In genomic region chr2:239163306-239164070, GRCh38 we compare ENCODE assay signal across 15 cellular contexts.
A peak's percentile ranks its signal among the peaks of the same experiment; 100 is the strongest.
DNase-seq lines count a peak whose midpoint lies in the region; ATAC-seq and TF ChIP-seq lines count a peak whose summit lies in the region.
"Had no signal": no experiment of that assay in that cellular context is flagged by ENCODE, and none has a peak within 500 bp of the region (broad histone marks: within the 10 kb centered on the region; RNA-seq: fewer than 3 reads in every experiment).

No MANE protein-coding gene starts in this region.

- H3K4me1 Mint-ChIP-seq in activated CD4-positive, alpha-beta T cell treated with anti-CD3 and anti-CD28 coated beads, Interleukin-2, amount 10 ng/mL, durations not matched to agents 7 days and 5 days = peaks cover 21% of the 10 kb centered on the region

- no peak for DNase-seq in activated CD4-positive, alpha-beta T cell treated with anti-CD3 and anti-CD28 coated beads, Interleukin-2, amount 10 ng/mL, durations not matched to agents 7 days and 5 days
- DNase-seq in activated CD4-positive, alpha-beta T cell treated with anti-CD3 and anti-CD28 coated beads for 1 hour = no peak
- DNase-seq in Peyer's patch = peak in 2 of 3 donors; percentile 19 to 38
- DNase-seq in islet precursor cell = peak; percentile 26
- DNase-seq in posterior cingulate gyrus = peak in 6 of 10 donors; percentile 5 to 80 (median 38)
- DNase-seq in EL = no peak
- no peak for DNase-seq in caudate nucleus (lab: John Stamatoyannopoulos, UW)
- DNase-seq: activated CD8-positive, alpha-beta memory T cell treated with anti-CD3 and anti-CD28 coated beads, Interleukin-2, amount 50 U/mL, for 48 hours; AML-193; HFFc6; NCI-H1930; NCI-H345 had no signal

- H3K9me3 ChIP-seq in Peyer's patch = no peaks in the 10 kb centered on the region

- no peak for TF ChIP-seq POLR2A in Peyer's patch (IDR thresholded peaks at IDR 0.05)

- peaks cover 55% of the 10 kb centered on the region for H3K36me3 Mint-ChIP-seq in activated CD4-positive, alpha-beta T cell treated with anti-CD3 and anti-CD28 coated beads, Interleukin-2, amount 10 ng/mL, durations not matched to agents 7 days and 5 days (ENCODE audit: low read depth)

- H3K4me3 Mint-ChIP-seq in activated CD4-positive, alpha-beta T cell treated with anti-CD3 and anti-CD28 coated beads, Interleukin-2, amount 10 ng/mL, durations not matched to agents 7 days and 5 days = no peak overlapping the region
- H3K4me3 Mint-ChIP-seq: HFFc6 had no signal

- no peaks in the 10 kb centered on the region for H3K9me3 Mint-ChIP-seq in activated CD4-positive, alpha-beta T cell treated with anti-CD3 and anti-CD28 coated beads, Interleukin-2, amount 10 ng/mL, durations not matched to agents 7 days and 5 days
- H3K9me3 Mint-ChIP-seq: activated naive CD4-positive, alpha-beta T cell treated with anti-CD3 and anti-CD28 coated beads, Interleukin-2, amount 50 U/mL, for 24 hours; HFFc6 had no signal

- POLR2A ChIA-PET in activated CD4-positive, alpha-beta T cell treated with anti-CD3 and anti-CD28 coated beads, Interleukin-2, amount 10 ng/mL, durations not matched to agents 7 days and 5 days (lab: Charles Lee) = no interaction called here

- H3K27ac ChIP-seq in Peyer's patch (no peak overlapping the region), caudate nucleus (ENCODE audit: low read depth, low read length) (no peak overlapping the region)
- H3K27ac ChIP-seq: 22Rv1 had no signal

- H3K4me3 ChIP-seq in Peyer's patch = no peak overlapping the region

- no peaks in the 10 kb centered on the region for H3K27me3 Mint-ChIP-seq in activated CD4-positive, alpha-beta T cell treated with anti-CD3 and anti-CD28 coated beads, Interleukin-2, amount 10 ng/mL, durations not matched to agents 7 days and 5 days
- H3K27me3 Mint-ChIP-seq: activated naive CD4-positive, alpha-beta T cell treated with anti-CD3 and anti-CD28 coated beads, Interleukin-2, amount 50 U/mL, for 24 hours had no signal

- H3K4me1 ChIP-seq in Peyer's patch = no peaks in the 10 kb centered on the region

- intact Hi-C loops in posterior cingulate gyrus (cut with DNase I) = no loop called here

- TF ChIP-seq CTCF in Peyer's patch (IDR thresholded peaks at IDR 0.05) = no peak

- CTCF ChIA-PET in activated CD4-positive, alpha-beta T cell treated with anti-CD3 and anti-CD28 coated beads, Interleukin-2, amount 10 ng/mL, durations not matched to agents 7 days and 5 days (lab: Charles Lee) = interaction anchor here (0.5 to 0.6 kb wide), 2 partner anchors 74 to 893 kb away, joined by 3 read pairs; no protein-coding TSS in a partner anchor

- H3K36me3 ChIP-seq in Peyer's patch = peaks cover 0 to 26% (median 0%) of the 10 kb centered on the region in 3 donors

- no peak for ATAC-seq in HG03175 (IDR thresholded peaks at IDR 0.05; ENCODE audit: unreplicated experiment)

- H3K27me3 ChIP-seq in Peyer's patch = no peaks in the 10 kb centered on the region

- peak overlapping the region; percentile 58 for H3K27ac Mint-ChIP-seq in activated CD4-positive, alpha-beta T cell treated with anti-CD3 and anti-CD28 coated beads, Interleukin-2, amount 10 ng/mL, durations not matched to agents 7 days and 5 days
- H3K27ac Mint-ChIP-seq: HFFc6 had no signal

Comparison
In these comparisons a context has a peak if more than half of its experiments do, and no peak if none do; other contexts are left out.
1. DNase-seq: peak in Peyer's patch (2 of 3), islet precursor cell (single experiment) and posterior cingulate gyrus (6 of 10); none in activated CD4-positive, alpha-beta T cell treated with anti-CD3 and anti-CD28 coated beads, Interleukin-2, amount 10 ng/mL, durations not matched to agents 7 days and 5 days (single experiment), activated CD4-positive, alpha-beta T cell treated with anti-CD3 and anti-CD28 coated beads for 1 hour (single experiment), EL (single experiment) and caudate nucleus (0 of 61).